ENCODE assay signal across 9 cellular contexts in the genomic region with DNA sequence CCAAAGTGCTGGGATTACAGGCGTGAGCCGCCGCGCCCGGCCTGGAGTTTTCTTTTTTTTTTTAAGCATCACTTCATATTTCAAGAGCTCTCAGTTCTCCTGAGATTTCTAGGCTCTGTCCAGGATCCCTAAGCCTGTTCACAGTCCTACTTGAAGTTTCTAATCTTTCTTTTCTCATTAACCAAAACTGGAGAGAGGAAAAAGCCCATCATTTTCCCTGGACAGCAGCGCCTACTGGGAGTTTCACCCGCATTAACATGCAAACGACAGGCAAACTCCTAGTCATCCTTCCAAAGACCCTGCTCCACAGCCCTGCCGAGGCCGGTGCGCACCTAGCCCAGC. TPM values are rescaled to one million over a fixed set of nuclear protein-coding genes. Genes with fewer than 3 reads are reported as not detected.
DNase-seq lines count a peak whose midpoint lies in the region; ATAC-seq, FAIRE-seq and TF ChIP-seq lines count a peak whose summit lies in the region.
"Not testable (repeated sequence)": the region's sequence is repeated elsewhere in the genome, so short reads cannot be mapped to it uniquely, and the experiment has no call there.
"Had no signal": no experiment of that assay in that cellular context is flagged by ENCODE, and none has a peak within 500 bp of the region (broad histone marks: within the 10 kb centered on the region; RNA-seq: fewer than 3 reads in every experiment).

No MANE protein-coding gene starts in this region.

- peak overlapping the region; percentile 22 for H3K14ac ChIP-seq in trophoblast cell (ENCODE audit: low read length)

- not testable (repeated sequence) for TF ChIP-seq CTCF in CD8-positive, alpha-beta T cell (IDR thresholded peaks at IDR 0.05); WERI-Rb-1 (IDR thresholded peaks at IDR 0.05; ENCODE audit: low read depth, low read length); K562 (IDR thresholded peaks at IDR 0.05 in 2 of 3, conservative IDR thresholded peaks at IDR 0.05 in 1 of 3; ENCODE audit: insufficient read depth in 2 of 3, low read depth in 1 of 3, low read length in 3 of 3); fibroblast of mammary gland (conservative IDR thresholded peaks at IDR 0.05; ENCODE audit: control insufficient read depth, insufficient read depth, low read depth, low read length); lower leg skin (IDR thresholded peaks at IDR 0.05); tibial nerve (IDR thresholded peaks at IDR 0.05)

- CTCF ChIA-PET in CD8-positive, alpha-beta T cell (lab: Charles Lee), result interaction anchor here (1.0 to 3.7 kb wide), 2 partner anchors 10 to 54 kb away, joined by 4 to 25 read pairs; no protein-coding TSS in a partner anchor
- CTCF ChIA-PET in K562 (lab: Yijun Ruan, JAX; ENCODE audit: low intra/inter-chr PET ratio), result not testable (repeated sequence)

- not testable (repeated sequence) for H3K9me3 ChIP-seq in CD8-positive, alpha-beta T cell (ENCODE audit: low read length); KOPT-K1 (ENCODE audit: insufficient read depth, low read length, poor library complexity, severe bottlenecking); WERI-Rb-1 (ENCODE audit: severe bottlenecking); K562 (replicated peaks; ENCODE audit: control insufficient read depth, insufficient read depth, low read depth, low read length); trophoblast cell (ENCODE audit: insufficient read depth, low read depth, low read length); tibial nerve

- H3K36me3 ChIP-seq in CD8-positive, alpha-beta T cell (ENCODE audit: insufficient read depth, low read length); KOPT-K1 (ENCODE audit: insufficient read depth, low read length); WERI-Rb-1; trophoblast cell (ENCODE audit: control insufficient read depth in 1 of 2, insufficient read depth in 2 of 2, low read length in 2 of 2): not testable (repeated sequence)
- H3K36me3 ChIP-seq in K562 (ENCODE audit: control insufficient read depth, insufficient read depth, low read length) (peaks cover 20% of the 10 kb centered on the region), tibial nerve (peaks cover 0 to 21% (median 0%) of the 10 kb centered on the region in 3 donors)

- peak overlapping the region; percentile 57 for H2BK120ac ChIP-seq in trophoblast cell (ENCODE audit: insufficient read depth, low read length, poor library complexity)

- H3K9me1 ChIP-seq in K562 (ENCODE audit: control insufficient read depth, insufficient read depth, low read length), result not testable (repeated sequence)

- not testable (repeated sequence) for H3K27me3 Mint-ChIP-seq in CD8-positive, alpha-beta T cell (ENCODE audit: low read depth)

- H3K4me3 Mint-ChIP-seq in CD8-positive, alpha-beta T cell, result peak overlapping the region; percentile 78

- H2AFZ ChIP-seq in K562 (ENCODE audit: low read depth, low read length) (peak overlapping the region; percentile 91), trophoblast cell (ENCODE audit: insufficient read depth, low read length, poor library complexity) (peak overlapping the region; percentile 30)

- peak overlapping the region; percentile 69 for H4K91ac ChIP-seq in trophoblast cell (ENCODE audit: low read depth, low read length)

- TF ChIP-seq POLR2A in K562 (conservative IDR thresholded peaks at IDR 0.05); lower leg skin (IDR thresholded peaks at IDR 0.05); tibial nerve (IDR thresholded peaks at IDR 0.05): not testable (repeated sequence)

- peak overlapping the region; percentile 92 to 99 for H3K9ac ChIP-seq in K562 (ENCODE audit: insufficient read depth in 1 of 2, low read depth in 2 of 2, low read length in 2 of 2)
- H3K9ac ChIP-seq in trophoblast cell (ENCODE audit: low read length), result peak overlapping the region; percentile 96

- H3K4me1 Mint-ChIP-seq in CD8-positive, alpha-beta T cell (ENCODE audit: low read depth), result peaks cover 28% of the 10 kb centered on the region

- ATAC-seq in CD8-positive, alpha-beta T cell; K562: not testable (repeated sequence)

- not testable (repeated sequence) for H3K27me3 ChIP-seq in CD8-positive, alpha-beta T cell (ENCODE audit: insufficient read depth, low read length); WERI-Rb-1 (ENCODE audit: insufficient read depth, low read depth, severe bottlenecking); K562 (ENCODE audit: control insufficient read depth in 2 of 2, insufficient read depth in 2 of 2, low read length in 2 of 2); trophoblast cell (ENCODE audit: insufficient read depth, low read length); tibial nerve

- peak overlapping the region; percentile 90 for H4K8ac ChIP-seq in trophoblast cell (ENCODE audit: low read depth, low read length)

- peak; percentile 70 for FAIRE-seq in K562 (lab: Jason Lieb, UNC)

- H3K9me3 Mint-ChIP-seq in CD8-positive, alpha-beta T cell, result not testable (repeated sequence)

- H3K4me3 ChIP-seq in CD8-positive, alpha-beta T cell (ENCODE audit: low read depth, low read length), result peak overlapping the region; percentile 85
- H3K4me3 ChIP-seq in WERI-Rb-1 (ENCODE audit: low read depth, low read length) (peak overlapping the region; percentile 54), K562 (peak overlapping the region; percentile 98), fibroblast of mammary gland (ENCODE audit: control insufficient read depth, low read depth, low read length) (peak overlapping the region; percentile 54), lower leg skin (ENCODE audit: low read depth, poor library complexity, severe bottlenecking) (peak overlapping the region; percentile 90), trophoblast cell (ENCODE audit: low read depth, low read length) (peak overlapping the region; percentile 84), tibial nerve (peak overlapping the region; percentile 59 to 99 (median 84))

- H3K4me1 ChIP-seq in CD8-positive, alpha-beta T cell (ENCODE audit: insufficient read depth, low read length), result peaks cover 20% of the 10 kb centered on the region
- peaks cover 29 to 52% of the 10 kb centered on the region in 2 experiments for H3K4me1 ChIP-seq in K562 (replicated peaks in 1 of 2; ENCODE audit: control insufficient read depth in 2 of 2, insufficient read depth in 2 of 2, low read length in 2 of 2)
- not testable (repeated sequence) for H3K4me1 ChIP-seq in trophoblast cell (ENCODE audit: control insufficient read depth in 1 of 2, insufficient read depth in 2 of 2, low read length in 2 of 2)
- peaks cover 0 to 25% (median 9%) of the 10 kb centered on the region in 4 donors for H3K4me1 ChIP-seq in tibial nerve

- H4K20me1 ChIP-seq in K562 (replicated peaks; ENCODE audit: control insufficient read depth, insufficient read depth, low read length), result not testable (repeated sequence)

- BruUV-seq in K562 (replicated peaks; lab: Mats Ljungman, UMichigan), result TSS peak; percentile 97

- intact Hi-C loops in CD8-positive, alpha-beta T cell (cut with DNase I, micrococcal nuclease), result loop anchor here (1.0 kb wide), 2 partner anchors 14 to 23 kb away; a partner anchor contains a TSS
- intact Hi-C loops in K562 (cut with micrococcal nuclease), result not testable (repeated sequence)
- intact Hi-C loops in lower leg skin (cut with DNase I; ENCODE audit: low total_unique reads), result loop anchor here (5.0 kb wide), 1 partner anchor 573 kb away; no protein-coding TSS in a partner anchor

- TF ChIP-seq EP300 in K562 (IDR thresholded peaks at IDR 0.05; ENCODE audit: low read length); tibial nerve (IDR thresholded peaks at IDR 0.05): not testable (repeated sequence)

- H3K79me2 ChIP-seq in K562 (ENCODE audit: control insufficient read depth, insufficient read depth, low read length), result peaks cover 43% of the 10 kb centered on the region
- not testable (repeated sequence) for H3K79me2 ChIP-seq in trophoblast cell (ENCODE audit: control insufficient read depth, insufficient read depth, low read length, poor library complexity)

- H2BK5ac ChIP-seq in trophoblast cell (ENCODE audit: low read depth, low read length, poor library complexity), result peak overlapping the region; percentile 51

- H3K4ac ChIP-seq in trophoblast cell (ENCODE audit: low read depth, low read length), result peak overlapping the region; percentile 3

- not testable (repeated sequence) for H3K23ac ChIP-seq in trophoblast cell (ENCODE audit: low read length)

- H3K27ac Mint-ChIP-seq in CD8-positive, alpha-beta T cell, result peak overlapping the region; percentile 75

- H3K4me2 ChIP-seq in K562 (ENCODE audit: insufficient read depth, low read length), result peak overlapping the region; percentile 78
- peak overlapping the region; percentile 84 for H3K4me2 ChIP-seq in trophoblast cell (ENCODE audit: low read length)

- H3K18ac ChIP-seq in trophoblast cell (ENCODE audit: low read length), result peak overlapping the region; percentile 19

- TF ChIP-seq RAD21 in K562 (CRISPR knock-in tag; conservative IDR thresholded peaks at IDR 0.05 in 1 of 2, IDR thresholded peaks at IDR 0.05 in 1 of 2), result not testable (repeated sequence)

- DNase-seq in CD8-positive, alpha-beta T cell; WERI-Rb-1; K562 (ENCODE audit: extremely low read depth in 1 of 4, low spot score in 3 of 4); lower leg skin (ENCODE audit: low spot score in 2 of 2); tibial nerve (ENCODE audit: low spot score in 2 of 2): not testable (repeated sequence)
- DNase-seq in fibroblast of mammary gland (ENCODE audit: low read depth), result peak; percentile 38
- peak in 1 of 2 donors; percentile 74 for DNase-seq in trophoblast cell

- H3K79me1 ChIP-seq in trophoblast cell (ENCODE audit: low read length), result peaks cover 11% of the 10 kb centered on the region

- POLR2A ChIA-PET in CD8-positive, alpha-beta T cell (lab: Charles Lee), result interaction anchor here (1.1 to 1.5 kb wide), 2 partner anchors 9 to 14 kb away, joined by 3 to 6 read pairs; no protein-coding TSS in a partner anchor
- POLR2A ChIA-PET in K562 (lab: Yijun Ruan, JAX), result interaction anchor here (1.0 to 1.6 kb wide), 2 partner anchors 13 to 23 kb away, joined by 3 to 4 read pairs; no protein-coding TSS in a partner anchor

- not testable (repeated sequence) for H2AK5ac ChIP-seq in trophoblast cell (ENCODE audit: low read length)

- not testable (repeated sequence) for H2BK12ac ChIP-seq in trophoblast cell (ENCODE audit: low read length)

- in situ Hi-C loops in K562 (cut with MboI), result not testable (repeated sequence)

- H3K27ac ChIP-seq in CD8-positive, alpha-beta T cell (ENCODE audit: low read depth, low read length), result peak overlapping the region; percentile 51
- peak overlapping the region; percentile 60 for H3K27ac ChIP-seq in KOPT-K1 (ENCODE audit: low read depth, low read length, poor library complexity, severe bottlenecking)
- H3K27ac ChIP-seq in WERI-Rb-1, result peak overlapping the region; percentile 96
- peak overlapping the region; percentile 97 for H3K27ac ChIP-seq in K562 (ENCODE audit: extremely low read depth, low read depth, low read length)
- H3K27ac ChIP-seq in trophoblast cell (ENCODE audit: low read depth, low read length), result peak overlapping the region; percentile 87
- peak overlapping the region; percentile 69 to 98 (median 93) for H3K27ac ChIP-seq in tibial nerve

- WGBS in K562 (ENCODE audit: insufficient coverage, low coverage, missing lambda C conversion rate), result 0% methylated on average over 4 of the region's 11 CpGs
- WGBS in lower leg skin, 2 donors, result 8 to 10% methylated on average over 11 of the region's 11 CpGs
- WGBS in trophoblast cell (ENCODE audit: extremely low coverage, insufficient coverage, insufficient read length), result no CpG with 5 or more reads among the region's 11 CpGs
- WGBS in tibial nerve, 2 donors, result 22 to 24% methylated on average over 11 of the region's 11 CpGs

- H3K36me3 Mint-ChIP-seq in CD8-positive, alpha-beta T cell, result peaks cover 17% of the 10 kb centered on the region

- peak overlapping the region; percentile 36 for H4K12ac ChIP-seq in trophoblast cell (ENCODE audit: low read depth, low read length)

RNA-seq across cellular contexts. Expression of a gene that starts 0.6 kb away (rescaled TPM):
- total RNA-seq in CD8-positive, alpha-beta T cell, result 10 to 100 TPM in 1 of 2 experiments, 1 to 10 TPM in 1; 9.3 to 12.6 TPM
- 123 and 227 TPM in 2 replicates for total RNA-seq in K562 (2011; cell fraction: chromatin; rRNA removed; ENCODE audit: low replicate concordance)
- 112 and 125 TPM in 2 replicates for total RNA-seq in K562 (2011; cell fraction: nucleolus; rRNA removed)
- 135 and 197 TPM in 2 replicates for total RNA-seq in K562 (2011; cell fraction: nucleoplasm; rRNA removed)
- total RNA-seq in K562 (2014; rRNA removed), result 37.0 and 39.0 TPM in 2 replicates
- 16.9 and 21.1 TPM in 2 replicates for total RNA-seq in K562 (2014; rRNA removed; fragmentation: Illumina TruSeq; extraction: Trizol)
- total RNA-seq in K562 (2015; rRNA removed; fragmentation: Illumina TruSeq; extraction: Trizol), result 19.2 and 20.3 TPM in 2 replicates
- total RNA-seq in K562 (2021), result 53.6 and 54.8 TPM in 2 replicates
- 54.3 and 57.0 TPM in 2 replicates for polyA plus RNA-seq in K562 (2011; rRNA removed)
- 52.6 and 79.7 TPM in 2 replicates for polyA plus RNA-seq in K562 (2011; cell fraction: cytosol; rRNA removed)
- 95.5 and 159 TPM in 2 replicates for polyA plus RNA-seq in K562 (2011; cell fraction: nucleus; rRNA removed)
- polyA plus RNA-seq in K562 (2012), result 47.6 and 49.2 TPM in 2 replicates
- 28.3 and 36.1 TPM in 2 replicates for polyA plus RNA-seq in K562 (2014; fragmentation: Illumina TruSeq; extraction: Trizol)
- 1 to 10 TPM; 2.6 to 4.4 TPM for polyA plus RNA-seq in K562 (2014; fragmentation: Nextera tagmentation; extraction: Ambion mirVana)
- 44.3 and 45.0 TPM in 2 replicates for polyA plus RNA-seq in K562 (2014; rRNA removed)
- 39.4 and 55.6 TPM in 2 replicates for polyA minus RNA-seq in K562 (2011; rRNA and poly(A)+ RNA removed)
- 23.1 and 24.5 TPM in 2 replicates for polyA minus RNA-seq in K562 (2011; cell fraction: cytosol; rRNA and poly(A)+ RNA removed)
- 43.0 and 45.6 TPM in 2 replicates for polyA minus RNA-seq in K562 (2011; cell fraction: nucleus; rRNA and poly(A)+ RNA removed)
- 10 to 100 TPM; 47.4 to 83.2 (median 56.2) TPM for total RNA-seq in lower leg skin
- polyA plus RNA-seq in trophoblast cell (2013), result 12.7 and 13.7 TPM in 2 replicates
- total RNA-seq in tibial nerve, result 10 to 100 TPM; 43.1 to 58.8 (median 53.0) TPM

RNA-seq across cellular contexts. Expression of a gene that starts 16.9 kb away (rescaled TPM):
- total RNA-seq in CD8-positive, alpha-beta T cell, result 10 to 100 TPM; 17.3 to 17.9 TPM
- 7.7 and 21.3 TPM in 2 replicates for total RNA-seq in K562 (2011; cell fraction: chromatin; rRNA removed; ENCODE audit: low replicate concordance)
- 14.7 and 14.9 TPM in 2 replicates for total RNA-seq in K562 (2011; cell fraction: nucleolus; rRNA removed)
- total RNA-seq in K562 (2011; cell fraction: nucleoplasm; rRNA removed), result 10.3 and 11.8 TPM in 2 replicates
- total RNA-seq in K562 (2014; rRNA removed), result 6.4 and 7.1 TPM in 2 replicates
- 0.73 and 1.2 TPM in 2 replicates for total RNA-seq in K562 (2014; rRNA removed; fragmentation: Illumina TruSeq; extraction: Trizol)
- 2.4 TPM in 2 replicates for total RNA-seq in K562 (2015; rRNA removed; fragmentation: Illumina TruSeq; extraction: Trizol)
- 6.6 and 7.0 TPM in 2 replicates for total RNA-seq in K562 (2021)
- polyA plus RNA-seq in K562 (2011; rRNA removed), result 3.4 and 3.5 TPM in 2 replicates
- 3.6 and 8.3 TPM in 2 replicates for polyA plus RNA-seq in K562 (2011; cell fraction: cytosol; rRNA removed)
- polyA plus RNA-seq in K562 (2011; cell fraction: nucleus; rRNA removed), result 7.7 and 13.0 TPM in 2 replicates
- polyA plus RNA-seq in K562 (2012), result 3.4 and 4.5 TPM in 2 replicates
- 1.8 and 3.2 TPM in 2 replicates for polyA plus RNA-seq in K562 (2014; fragmentation: Illumina TruSeq; extraction: Trizol)
- under 1 TPM; 0.06 to 0.10 TPM for polyA plus RNA-seq in K562 (2014; fragmentation: Nextera tagmentation; extraction: Ambion mirVana)
- 4.0 and 4.7 TPM in 2 replicates for polyA plus RNA-seq in K562 (2014; rRNA removed)
- polyA minus RNA-seq in K562 (2011; rRNA and poly(A)+ RNA removed), result 1.9 and 3.2 TPM in 2 replicates
- 4.7 and 5.6 TPM in 2 replicates for polyA minus RNA-seq in K562 (2011; cell fraction: cytosol; rRNA and poly(A)+ RNA removed)
- polyA minus RNA-seq in K562 (2011; cell fraction: nucleus; rRNA and poly(A)+ RNA removed), result 7.0 and 7.4 TPM in 2 replicates
- 10 to 100 TPM; 17.6 to 26.3 (median 19.1) TPM for total RNA-seq in lower leg skin
- polyA plus RNA-seq in trophoblast cell (2013), result 3.0 and 3.2 TPM in 2 replicates
- total RNA-seq in tibial nerve, result 1 to 10 TPM in 1 of 4 donors, under 1 TPM in 3; 0.84 to 1.3 (median 0.94) TPM

RNA-seq across cellular contexts. Expression of a gene that starts 23.5 kb away (rescaled TPM):
- 10 to 100 TPM; 48.8 to 49.6 TPM for total RNA-seq in CD8-positive, alpha-beta T cell
- total RNA-seq in K562 (2011; cell fraction: chromatin; rRNA removed; ENCODE audit: low replicate concordance), result 43.3 and 92.9 TPM in 2 replicates
- 96.6 and 97.4 TPM in 2 replicates for total RNA-seq in K562 (2011; cell fraction: nucleolus; rRNA removed)
- 76.8 and 91.9 TPM in 2 replicates for total RNA-seq in K562 (2011; cell fraction: nucleoplasm; rRNA removed)
- total RNA-seq in K562 (2014; rRNA removed), result 559 and 622 TPM in 2 replicates
- 128 and 144 TPM in 2 replicates for total RNA-seq in K562 (2014; rRNA removed; fragmentation: Illumina TruSeq; extraction: Trizol)
- 255 and 258 TPM in 2 replicates for total RNA-seq in K562 (2015; rRNA removed; fragmentation: Illumina TruSeq; extraction: Trizol)
- 304 and 309 TPM in 2 replicates for total RNA-seq in K562 (2021)
- 140 and 146 TPM in 2 replicates for polyA plus RNA-seq in K562 (2011; rRNA removed)
- polyA plus RNA-seq in K562 (2011; cell fraction: cytosol; rRNA removed), result 191 and 212 TPM in 2 replicates
- 106 and 110 TPM in 2 replicates for polyA plus RNA-seq in K562 (2011; cell fraction: nucleus; rRNA removed)
- 178 and 294 TPM in 2 replicates for polyA plus RNA-seq in K562 (2012)
- 143 and 312 TPM in 2 replicates for polyA plus RNA-seq in K562 (2014; fragmentation: Illumina TruSeq; extraction: Trizol)
- 100 to 1,000 TPM in 1 of 2 experiments, 10 to 100 TPM in 1; 52.8 to 124 TPM for polyA plus RNA-seq in K562 (2014; fragmentation: Nextera tagmentation; extraction: Ambion mirVana)
- 302 and 369 TPM in 2 replicates for polyA plus RNA-seq in K562 (2014; rRNA removed)
- 66.3 and 75.7 TPM in 2 replicates for polyA minus RNA-seq in K562 (2011; rRNA and poly(A)+ RNA removed)
- 79.6 and 136 TPM in 2 replicates for polyA minus RNA-seq in K562 (2011; cell fraction: cytosol; rRNA and poly(A)+ RNA removed)
- polyA minus RNA-seq in K562 (2011; cell fraction: nucleus; rRNA and poly(A)+ RNA removed), result 44.0 and 63.9 TPM in 2 replicates
- total RNA-seq in lower leg skin, result 100 to 1,000 TPM; 169 to 210 (median 199) TPM
- 123 TPM in 2 replicates for polyA plus RNA-seq in trophoblast cell (2013)
- total RNA-seq in tibial nerve, result 100 to 1,000 TPM; 139 to 290 (median 159) TPM

RNA-seq across cellular contexts. Expression of a gene that starts 57.0 kb away (rescaled TPM):
- total RNA-seq in CD8-positive, alpha-beta T cell, result not detected
- total RNA-seq in K562 (2011; cell fraction: chromatin; rRNA removed; ENCODE audit: low replicate concordance), result 0.14 TPM in 1 of 2 replicates, not detected in the other
- not detected in 2 replicates for total RNA-seq in K562 (2011; cell fraction: nucleolus; rRNA removed)
- total RNA-seq in K562 (2011; cell fraction: nucleoplasm; rRNA removed), result not detected in 2 replicates
- total RNA-seq in K562 (2014; rRNA removed) (not detected in 2 replicates), K562 (2014; rRNA removed; fragmentation: Illumina TruSeq; extraction: Trizol) (0.04 TPM in 1 of 2 replicates, not detected in the other), K562 (2015; rRNA removed; fragmentation: Illumina TruSeq; extraction: Trizol) (not detected in 2 replicates), K562 (2021) (not detected in 2 replicates), lower leg skin (not detected), tibial nerve (not detected)
- polyA plus RNA-seq in K562 (2011; rRNA removed) (0.03 TPM in 1 of 2 replicates, not detected in the other), K562 (2014; fragmentation: Illumina TruSeq; extraction: Trizol) (not detected in 2 replicates), K562 (2014; fragmentation: Nextera tagmentation; extraction: Ambion mirVana) (not detected), K562 (2014; rRNA removed) (not detected in 2 replicates)
- not detected in 2 replicates for polyA plus RNA-seq in K562 (2011; cell fraction: cytosol; rRNA removed)
- not detected in 2 replicates for polyA plus RNA-seq in K562 (2011; cell fraction: nucleus; rRNA removed)
- polyA plus RNA-seq in K562 (2012), result not detected in 2 replicates
- 0.06 TPM in 1 of 2 replicates, not detected in the other for polyA minus RNA-seq in K562 (2011; rRNA and poly(A)+ RNA removed)
- polyA minus RNA-seq in K562 (2011; cell fraction: cytosol; rRNA and poly(A)+ RNA removed), result not detected in 2 replicates
- not detected in 2 replicates for polyA minus RNA-seq in K562 (2011; cell fraction: nucleus; rRNA and poly(A)+ RNA removed)
- polyA plus RNA-seq in trophoblast cell (2013), result not detected in 2 replicates
- total RNA-seq: NCI-H460 had no signal
